In genomic region chr12:6336859-6337744, GRCh38 we compare ENCODE assay signal across 8 cellular contexts. TPM values are rescaled to one million over a fixed set of nuclear protein-coding genes. Genes with fewer than 3 reads are reported as not detected.
DNase-seq lines count a peak whose midpoint lies in the region; ATAC-seq and TF ChIP-seq lines count a peak whose summit lies in the region.

No MANE protein-coding gene starts in this region.

- peaks cover 72% of the 10 kb centered on the region for H3K4me1 ChIP-seq in CD8-positive, alpha-beta T cell (ENCODE audit: insufficient read depth, low read length)
- peaks cover 21% of the 10 kb centered on the region for H3K4me1 ChIP-seq in iPS DF 6.9 (ENCODE audit: control insufficient read depth, insufficient read depth, low read length)

- H3K27me3 ChIP-seq in CD8-positive, alpha-beta T cell (ENCODE audit: insufficient read depth, low read length), result no peaks in the 10 kb centered on the region
- H3K27me3 ChIP-seq in iPS DF 6.9 (ENCODE audit: control insufficient read depth, insufficient read depth, low read length), result no peaks in the 10 kb centered on the region

- intact Hi-C loops in CD8-positive, alpha-beta T cell (cut with DNase I, micrococcal nuclease), result loop anchor here (1.0 to 2.0 kb wide), 3 partner anchors 14 to 270 kb away; partner anchors contain the start of gene CHD4 (in 1 of the 2)

- no CpG with 5 or more reads among the region's 15 CpGs for WGBS in iPS DF 6.9 (ENCODE audit: insufficient coverage, insufficient read length)

- H3K4me3 ChIP-seq in CD8-positive, alpha-beta T cell (ENCODE audit: low read depth, low read length), result peak overlapping the region; percentile 77
- H3K4me3 ChIP-seq in iPS DF 6.9 (ENCODE audit: low read length), result no peak overlapping the region

- POLR2A ChIA-PET in CD8-positive, alpha-beta T cell (lab: Charles Lee), result interaction anchor here (0.6 to 5.8 kb wide), 11 partner anchors 9 to 352 kb away, joined by 3 to 34 read pairs (median 5); partner anchors contain the start of genes VAMP1 and ZNF384

- peak overlapping the region; percentile 61 for H3K27ac ChIP-seq in CD8-positive, alpha-beta T cell (ENCODE audit: low read depth, low read length)
- peak overlapping the region; percentile 21 for H3K27ac ChIP-seq in iPS DF 6.9 (ENCODE audit: low read length)

- no peaks in the 10 kb centered on the region for H3K9me3 ChIP-seq in CD8-positive, alpha-beta T cell (ENCODE audit: low read length)
- H3K9me3 ChIP-seq in iPS DF 6.9 (ENCODE audit: control insufficient read depth, insufficient read depth, low read length), result no peaks in the 10 kb centered on the region

- no peak overlapping the region for H3K27ac Mint-ChIP-seq in CD8-positive, alpha-beta T cell
- H3K27ac Mint-ChIP-seq in stimulated activated effector memory CD8-positive, alpha-beta T cell treated with anti-CD3 and anti-CD28 coated beads, Interleukin-12 subunit alpha, Interleukin-12 subunit beta, amount 100 ng/mL, for 72 hours, result no peak overlapping the region

- H3K27me3 Mint-ChIP-seq in CD8-positive, alpha-beta T cell (ENCODE audit: low read depth), result no peaks in the 10 kb centered on the region

- CTCF ChIA-PET in CD8-positive, alpha-beta T cell (lab: Charles Lee), result interaction anchor here (1.3 to 10.1 kb wide), 11 partner anchors 9 to 201 kb away, joined by 4 to 142 read pairs (median 28); partner anchors contain the start of gene VAMP1

- no peak for TF ChIP-seq CTCF in CD8-positive, alpha-beta T cell (IDR thresholded peaks at IDR 0.05)

- peaks cover 49% of the 10 kb centered on the region for H3K4me1 Mint-ChIP-seq in CD8-positive, alpha-beta T cell (ENCODE audit: low read depth)
- peaks cover 6% of the 10 kb centered on the region for H3K4me1 Mint-ChIP-seq in stimulated activated effector memory CD8-positive, alpha-beta T cell treated with anti-CD3 and anti-CD28 coated beads, Interleukin-12 subunit alpha, Interleukin-12 subunit beta, amount 100 ng/mL, for 72 hours

- DNase-seq in CD8-positive, alpha-beta T cell, result peak; percentile 28 to 86 (median 68)
- DNase-seq in MV-4-11 (lab: John Stamatoyannopoulos, UW) (peak; percentile 89), activated gamma-delta T cell (lab: John Stamatoyannopoulos, UW) (peak; percentile 50), iPS DF 6.9 (ENCODE audit: low read depth, low spot score) (no peak), retina (no peak), putamen (ENCODE audit: low spot score) (no peak)
- peak; percentile 46 to 79 for DNase-seq in stimulated activated effector memory CD8-positive, alpha-beta T cell treated with anti-CD3 and anti-CD28 coated beads, Interleukin-12 subunit alpha, Interleukin-12 subunit beta, amount 100 ng/mL, for 72 hours (ENCODE audit: low spot score in 2 of 2)

- ATAC-seq in CD8-positive, alpha-beta T cell, result peak; percentile 34
- ATAC-seq in stimulated activated effector memory CD8-positive, alpha-beta T cell treated with anti-CD3 and anti-CD28 coated beads, Interleukin-12 subunit alpha, Interleukin-12 subunit beta, amount 100 ng/mL, for 72 hours, result peak; percentile 2
- no peak for ATAC-seq in HG02938 (IDR thresholded peaks at IDR 0.05; ENCODE audit: unreplicated experiment)

- no peak overlapping the region for H3K4me3 Mint-ChIP-seq in CD8-positive, alpha-beta T cell
- no peak overlapping the region for H3K4me3 Mint-ChIP-seq in stimulated activated effector memory CD8-positive, alpha-beta T cell treated with anti-CD3 and anti-CD28 coated beads, Interleukin-12 subunit alpha, Interleukin-12 subunit beta, amount 100 ng/mL, for 72 hours

- H3K36me3 ChIP-seq in CD8-positive, alpha-beta T cell (ENCODE audit: insufficient read depth, low read length), result peaks cover 8% of the 10 kb centered on the region
- peaks cover 12% of the 10 kb centered on the region for H3K36me3 ChIP-seq in iPS DF 6.9 (ENCODE audit: control insufficient read depth, insufficient read depth, low read length)

- peaks cover 35% of the 10 kb centered on the region for H3K36me3 Mint-ChIP-seq in CD8-positive, alpha-beta T cell
- peaks cover 40% of the 10 kb centered on the region for H3K36me3 Mint-ChIP-seq in stimulated activated effector memory CD8-positive, alpha-beta T cell treated with anti-CD3 and anti-CD28 coated beads, Interleukin-12 subunit alpha, Interleukin-12 subunit beta, amount 100 ng/mL, for 72 hours

- no peaks in the 10 kb centered on the region for H3K9me3 Mint-ChIP-seq in CD8-positive, alpha-beta T cell
- no peaks in the 10 kb centered on the region for H3K9me3 Mint-ChIP-seq in stimulated activated effector memory CD8-positive, alpha-beta T cell treated with anti-CD3 and anti-CD28 coated beads, Interleukin-12 subunit alpha, Interleukin-12 subunit beta, amount 100 ng/mL, for 72 hours

RNA-seq across cellular contexts. Expression of gene TNFRSF1A, which starts 4.8 kb away (rescaled TPM):
- total RNA-seq in CD8-positive, alpha-beta T cell, result 10 to 100 TPM; 16.7 to 18.8 TPM

RNA-seq across cellular contexts. Expression of gene PLEKHG6, which starts 26.6 kb away (rescaled TPM):
- total RNA-seq in CD8-positive, alpha-beta T cell, result not detected

RNA-seq across cellular contexts. Expression of gene SCNN1A, which starts 38.3 kb away (rescaled TPM):
- total RNA-seq in CD8-positive, alpha-beta T cell, result 1 to 10 TPM in 1 of 2 experiments, under 1 TPM in 1; 0.50 to 1.1 TPM

RNA-seq across cellular contexts. Expression of gene LTBR, which starts 46.9 kb away (rescaled TPM):
- under 1 TPM in 1 of 2 experiments, not detected in 1; 0.44 TPM for total RNA-seq in CD8-positive, alpha-beta T cell

Comparison
In these comparisons a context has a peak if more than half of its experiments do, and no peak if none do; other contexts are left out.
1. DNase-seq: peak in CD8-positive, alpha-beta T cell (7 of 7), MV-4-11 (single experiment), activated gamma-delta T cell (single experiment) and stimulated activated effector memory CD8-positive, alpha-beta T cell treated with anti-CD3 and anti-CD28 coated beads, Interleukin-12 subunit alpha, Interleukin-12 subunit beta, amount 100 ng/mL, for 72 hours (2 of 2); none in iPS DF 6.9 (single experiment), retina (single experiment) and putamen (single experiment).